ENCODE assay signal across 1 cellular context in genomic region chr4:183444149-183444952, GRCh38.
A peak's percentile ranks its signal among the peaks of the same experiment; 100 is the strongest.
TF ChIP-seq lines count a peak whose summit lies in the region.

Gene CDKN2AIP (plus strand): TSS chr4:183444636. CDS start chr4:183444798, 162 bp downstream.

TF ChIP-seq in HepG2, 621 proteins besides CTCF, POLR2A, EP300 and RAD21 (continued from another document and continues in another):
- TF ChIP-seq CEBPG (CRISPR knock-in tag; IDR thresholded peaks at IDR 0.05) (no peak), SRY (CRISPR knock-in tag; IDR thresholded peaks at IDR 0.05) (peak; percentile 8; the same call in 1 of the 2 replicates), MXI1 (IDR thresholded peaks at IDR 0.05; ENCODE audit: borderline replicate concordance, low read depth, low read length) (0 out of 3 replicates have a peak, but pooled peaks have one; percentile 75), ZNF614 (CRISPR knock-in tag; IDR thresholded peaks at IDR 0.05; ENCODE audit: borderline replicate concordance) (0 out of 2 replicates have a peak, but pooled peaks have one; percentile 20), ZNF138 (CRISPR knock-in tag; IDR thresholded peaks at IDR 0.05; ENCODE audit: low read depth) (no peak), ZNF550 (CRISPR knock-in tag; IDR thresholded peaks at IDR 0.05; ENCODE audit: borderline replicate concordance) (no peak), SOX6 (IDR thresholded peaks at IDR 0.05) (no peak), SOX6 (CRISPR knock-in tag; IDR thresholded peaks at IDR 0.05) (peak; percentile 57; the same call in 1 of the 2 replicates), FOXM1 (CRISPR knock-in tag; IDR thresholded peaks at IDR 0.05) (no peak; the same call in 1 of the 2 replicates), ZNF580 (CRISPR knock-in tag; IDR thresholded peaks at IDR 0.05; ENCODE audit: borderline replicate concordance, low read depth) (peak; percentile 50; the same call in 1 of the 2 replicates), ZNF576 (CRISPR knock-in tag; IDR thresholded peaks at IDR 0.05) (no peak; the same call in 1 of the 2 replicates), NAIF1 (CRISPR knock-in tag; IDR thresholded peaks at IDR 0.05; ENCODE audit: borderline replicate concordance) (peak; percentile 70; the same call in 1 of the 2 replicates), SP140L (CRISPR knock-in tag; IDR thresholded peaks at IDR 0.05; ENCODE audit: borderline replicate concordance) (no peak), NCOA1 (CRISPR knock-in tag; IDR thresholded peaks at IDR 0.05) (peak; percentile 54; the same call in 1 of the 2 replicates), TRAFD1 (CRISPR knock-in tag; IDR thresholded peaks at IDR 0.05; ENCODE audit: borderline replicate concordance) (no peak), RBAK (CRISPR knock-in tag; IDR thresholded peaks at IDR 0.05) (no peak), ZNF256 (CRISPR knock-in tag; conservative IDR thresholded peaks at IDR 0.05) (no peak; the same call in 1 of the 2 replicates), ZNF333 (CRISPR knock-in tag; IDR thresholded peaks at IDR 0.05; ENCODE audit: borderline replicate concordance) (no peak), ISX (CRISPR knock-in tag; conservative IDR thresholded peaks at IDR 0.05) (no peak), KDM3A (CRISPR knock-in tag; IDR thresholded peaks at IDR 0.05; ENCODE audit: low read depth) (0 out of 2 replicates have a peak, but pooled peaks have one; percentile 21), KDM6A (CRISPR knock-in tag; IDR thresholded peaks at IDR 0.05; ENCODE audit: low read depth) (peak; percentile 69), ZNF383 (CRISPR knock-in tag; IDR thresholded peaks at IDR 0.05; ENCODE audit: borderline replicate concordance) (peak; percentile 9; the same call in 1 of the 2 replicates), ZBTB7B (CRISPR knock-in tag; IDR thresholded peaks at IDR 0.05) (peak; percentile 93), CREB1 (IDR thresholded peaks at IDR 0.05) (peak; percentile 45; the same call in 1 of the 2 replicates), CREB1 (CRISPR knock-in tag; IDR thresholded peaks at IDR 0.05) (0 out of 2 replicates have a peak, but pooled peaks have one; percentile 23), MXD4 (CRISPR knock-in tag; IDR thresholded peaks at IDR 0.05) (peak; percentile 67), ZNF777 (CRISPR knock-in tag; IDR thresholded peaks at IDR 0.05) (peak; percentile 64), FOXK2 (IDR thresholded peaks at IDR 0.05) (no peak), MIER2 (CRISPR knock-in tag; IDR thresholded peaks at IDR 0.05) (no peak; the same call in 1 of the 2 replicates), RXRB (CRISPR knock-in tag; IDR thresholded peaks at IDR 0.05; ENCODE audit: borderline replicate concordance) (peak; percentile 10), ZNF446 (CRISPR knock-in tag; IDR thresholded peaks at IDR 0.05) (no peak), ZNF574 (CRISPR knock-in tag; IDR thresholded peaks at IDR 0.05) (peak; percentile 61), ZFP82 (CRISPR knock-in tag; IDR thresholded peaks at IDR 0.05; ENCODE audit: borderline replicate concordance) (peak; percentile 85), RFXANK (CRISPR knock-in tag; IDR thresholded peaks at IDR 0.05) (no peak), NFE2 (CRISPR knock-in tag; IDR thresholded peaks at IDR 0.05) (no peak), MTF2 (CRISPR knock-in tag; IDR thresholded peaks at IDR 0.05; ENCODE audit: borderline replicate concordance) (peak; percentile 62; the same call in 1 of the 2 replicates), WIZ (CRISPR knock-in tag; IDR thresholded peaks at IDR 0.05) (peak; percentile 14; the same call in 1 of the 2 replicates), THRA (CRISPR knock-in tag; IDR thresholded peaks at IDR 0.05; ENCODE audit: borderline replicate concordance) (0 out of 2 replicates have a peak, but pooled peaks have one; percentile 6), ZNF362 (CRISPR knock-in tag; IDR thresholded peaks at IDR 0.05; ENCODE audit: borderline replicate concordance) (peak; percentile 13; the same call in 1 of the 2 replicates), NFYB (CRISPR knock-in tag; IDR thresholded peaks at IDR 0.05) (no peak; the same call in 1 of the 2 replicates), ATF7-NPFF (CRISPR knock-in tag; IDR thresholded peaks at IDR 0.05; ENCODE audit: low read depth) (peak; percentile 73), ZNF512B (CRISPR knock-in tag; IDR thresholded peaks at IDR 0.05; ENCODE audit: borderline replicate concordance) (no peak), KDM4B (CRISPR knock-in tag; IDR thresholded peaks at IDR 0.05) (peak; percentile 78), TBP (CRISPR knock-in tag; IDR thresholded peaks at IDR 0.05) (no peak), ZFAT (CRISPR knock-in tag; conservative IDR thresholded peaks at IDR 0.05) (0 out of 2 replicates have a peak, but pooled peaks have one; percentile 24), ZSCAN25 (CRISPR knock-in tag; IDR thresholded peaks at IDR 0.05) (peak; percentile 87; the same call in 1 of the 2 replicates), AKAP8 (CRISPR knock-in tag; IDR thresholded peaks at IDR 0.05) (no peak), ZNF773 (CRISPR knock-in tag; IDR thresholded peaks at IDR 0.05; ENCODE audit: borderline replicate concordance) (0 out of 2 replicates have a peak, but pooled peaks have one; percentile 62), ZNF34 (CRISPR knock-in tag; IDR thresholded peaks at IDR 0.05; ENCODE audit: borderline replicate concordance) (no peak), LBX2 (CRISPR knock-in tag; IDR thresholded peaks at IDR 0.05; ENCODE audit: borderline replicate concordance) (no peak; the same call in 1 of the 2 replicates)
